In the genomic region with DNA sequence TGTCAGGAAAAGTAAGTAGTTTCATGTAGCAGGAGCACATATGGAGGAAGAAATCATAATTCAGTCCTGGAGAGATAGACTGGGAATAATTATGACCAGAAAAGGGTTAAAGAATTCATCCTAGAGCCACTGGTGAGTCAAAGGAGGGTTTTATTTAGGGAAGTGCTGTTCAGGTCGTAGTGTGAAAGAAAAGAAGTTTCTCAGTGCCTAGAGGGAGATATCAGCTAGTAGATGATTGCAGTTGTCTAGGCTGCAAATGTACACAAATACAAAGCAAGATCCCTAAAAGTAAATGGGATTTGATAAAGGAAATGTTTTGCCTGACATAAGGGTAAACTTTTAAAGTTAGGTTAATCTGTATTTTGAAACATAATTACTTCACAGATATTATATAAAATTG, we compare ENCODE assay signal across 10 cellular contexts.
"Had no signal": no experiment of that assay in that cellular context is flagged by ENCODE, and none has a peak within 500 bp of the region (broad histone marks: within the 10 kb centered on the region; RNA-seq: fewer than 3 reads in every experiment).

No MANE protein-coding gene starts in this region.

- H3K9ac ChIP-seq: GM23248 had no signal

- H3K27me3 Mint-ChIP-seq: IgD-negative memory B cell had no signal

- H3K27ac ChIP-seq: GM23248, HL-60 had no signal

- H3K36me3 Mint-ChIP-seq: IgD-negative memory B cell had no signal

- H3K4me3 ChIP-seq: GM23248, HAP-1 had no signal

- H3K4me1 ChIP-seq: HAP-1 had no signal

- FAIRE-seq: HepG2 had no signal

- H2AFZ ChIP-seq: GM23248 had no signal

- H3K36me3 ChIP-seq: HAP-1 had no signal

- DNase-seq: GM23248, GOT3, H7, HFFc6, KBM-7 had no signal

- H3K27ac Mint-ChIP-seq: HFFc6, IgD-negative memory B cell had no signal

- H3K4me3 Mint-ChIP-seq: HFFc6, IgD-negative memory B cell had no signal

- ATAC-seq: HCT116, HepG2 had no signal

- H3K4me1 Mint-ChIP-seq: IgD-negative memory B cell had no signal

- H3K9me3 ChIP-seq: HAP-1 had no signal
